In genomic region chr14:89417111-89417468, GRCh38 we compare ENCODE assay signal across 8 cellular contexts.
A peak's percentile ranks its signal among the peaks of the same experiment; 100 is the strongest.
DNase-seq lines count a peak whose midpoint lies in the region; ATAC-seq lines count a peak whose summit lies in the region.

A gene with protein sequence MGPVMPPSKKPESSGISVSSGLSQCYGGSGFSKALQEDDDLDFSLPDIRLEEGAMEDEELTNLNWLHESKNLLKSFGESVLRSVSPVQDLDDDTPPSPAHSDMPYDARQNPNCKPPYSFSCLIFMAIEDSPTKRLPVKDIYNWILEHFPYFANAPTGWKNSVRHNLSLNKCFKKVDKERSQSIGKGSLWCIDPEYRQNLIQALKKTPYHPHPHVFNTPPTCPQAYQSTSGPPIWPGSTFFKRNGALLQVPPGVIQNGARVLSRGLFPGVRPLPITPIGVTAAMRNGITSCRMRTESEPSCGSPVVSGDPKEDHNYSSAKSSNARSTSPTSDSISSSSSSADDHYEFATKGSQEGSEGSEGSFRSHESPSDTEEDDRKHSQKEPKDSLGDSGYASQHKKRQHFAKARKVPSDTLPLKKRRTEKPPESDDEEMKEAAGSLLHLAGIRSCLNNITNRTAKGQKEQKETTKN (minus strand): TSS chr14:89417233. CDS start chr14:89412476, 4,757 bp downstream.

- in situ Hi-C loops in ACHN (cut with HindIII; ENCODE audit: low pct_ligation_motif_present, low pct_unique_long_range_greater_than_20kb, low sequenced_read_pairs) = no loop called here

- DNase-seq in ACHN = peak; percentile 87
- peak; percentile 93 for DNase-seq in NCI-H345 (lab: John Stamatoyannopoulos, UW)
- peak; percentile 72 for DNase-seq in activated CD4-positive, CD25-positive, alpha-beta regulatory T cell treated with anti-CD3 and anti-CD28 coated beads, Interleukin-2, amount 50 U/mL, for 16 hours (ENCODE audit: low read depth, low spot score)
- DNase-seq in caudate nucleus (lab: John Stamatoyannopoulos, UW) = peak in 60 of 61 donors; percentile 12 to 92 (median 80)
- DNase-seq in islet precursor cell = peak; percentile 96
- DNase-seq in stimulated activated CD4-positive, alpha-beta T cell treated with anti-CD3 and anti-CD28 coated beads, Interleukin-12 subunit alpha, Interleukin-12 subunit beta, amount 100 ng/mL, for 4 hours = peak; percentile 80

- ATAC-seq in GM18868 (IDR thresholded peaks at IDR 0.05; ENCODE audit: unreplicated experiment) = peak; percentile 51
- ATAC-seq in HG03139 (IDR thresholded peaks at IDR 0.05; ENCODE audit: unreplicated experiment) = peak; percentile 47

- H3K27ac ChIP-seq in caudate nucleus (ENCODE audit: low read depth, low read length) = peak within 1 kb of the TSS; percentile 89

Comparison
In these comparisons a context has a peak if more than half of its experiments do, and no peak if none do; other contexts are left out.
1. Peak in every context shown above with its lines: DNase-seq, ATAC-seq and H3K27ac ChIP-seq.